ENCODE assay signal across 8 cellular contexts in the genomic region with DNA sequence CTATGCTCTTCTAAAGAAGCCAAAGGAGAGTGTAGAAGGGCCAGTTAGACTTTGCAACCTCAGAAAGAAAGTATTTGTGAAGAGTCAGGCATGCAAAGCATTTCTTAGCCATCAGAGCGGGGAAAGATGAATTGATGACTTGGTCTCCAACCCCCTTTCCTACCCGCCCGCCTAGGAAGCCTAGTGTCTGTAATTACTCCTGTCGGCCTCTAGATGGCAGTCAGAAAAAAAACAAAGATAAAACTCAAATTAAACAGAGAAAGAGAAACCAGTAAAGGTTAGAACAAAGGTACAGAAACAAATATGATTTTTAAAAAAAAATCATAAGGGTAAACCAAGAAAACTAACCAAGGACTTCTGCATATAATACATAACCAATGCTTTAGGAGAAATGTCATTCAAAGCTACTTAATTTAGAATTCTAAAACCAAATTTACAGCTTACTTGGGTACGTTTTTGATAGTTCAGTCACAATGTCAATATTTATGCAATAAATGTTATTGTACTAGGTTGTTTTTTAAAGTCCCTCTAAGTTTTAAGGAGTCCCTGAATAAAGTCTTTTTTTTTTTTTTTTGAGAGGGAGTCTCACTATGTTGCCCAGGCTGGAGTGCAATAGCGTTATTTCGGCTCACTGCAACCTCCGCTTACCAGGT.
DNase-seq lines count a peak whose midpoint lies in the region; ATAC-seq and TF ChIP-seq lines count a peak whose summit lies in the region.

No MANE protein-coding gene starts in this region.

- H2BK15ac ChIP-seq in mesendoderm (replicated peaks; ENCODE audit: low read depth): no peak overlapping the region

- DNase-seq in NCI-H2107 treated with DMSO at 0.1 percent for 48 hours (lab: John Stamatoyannopoulos, UW; ENCODE audit: unreplicated experiment): peak; percentile 4
- DNase-seq in NCI-H2107 (lab: John Stamatoyannopoulos, UW): no peak
- peak; percentile 50 for DNase-seq in NCI-H82 (lab: John Stamatoyannopoulos, UW)
- DNase-seq in choroid plexus epithelial cell (ENCODE audit: low read depth): peak; percentile 59
- DNase-seq in mesendoderm: peak; percentile 60
- no peak for DNase-seq in NCI-H524 treated with DMSO at 0.1 percent for 48 hours (lab: John Stamatoyannopoulos, UW)

- no peak overlapping the region for H2AK5ac ChIP-seq in mesendoderm (ENCODE audit: low read length)

- no peak overlapping the region for H4K8ac ChIP-seq in mesendoderm (ENCODE audit: low read depth, low read length)

- no peak overlapping the region for H3K18ac ChIP-seq in mesendoderm (ENCODE audit: low read length)

- no peaks in the 10 kb centered on the region for H3K79me1 ChIP-seq in mesendoderm (ENCODE audit: low read length)

- H3K56ac ChIP-seq in mesendoderm (ENCODE audit: low read length): no peak overlapping the region

- H3K4me1 ChIP-seq in mesendoderm (ENCODE audit: control insufficient read depth, low read depth, low read length): no peaks in the 10 kb centered on the region

- no peaks in the 10 kb centered on the region for H3K36me3 ChIP-seq in mesendoderm (ENCODE audit: control insufficient read depth, insufficient read depth, low read length)

- peak; percentile 68 for TF ChIP-seq CTCF in choroid plexus epithelial cell (conservative IDR thresholded peaks at IDR 0.05; ENCODE audit: low read depth, low read length)

- H4K5ac ChIP-seq in mesendoderm (ENCODE audit: low read length): no peak overlapping the region

- H3K4me3 ChIP-seq in choroid plexus epithelial cell (ENCODE audit: low read depth, low read length) (no peak overlapping the region), mesendoderm (ENCODE audit: low read length) (no peak overlapping the region)

- H3K23ac ChIP-seq in mesendoderm (ENCODE audit: low read length): no peak overlapping the region

- no peak overlapping the region for H3K4ac ChIP-seq in mesendoderm (ENCODE audit: low read depth, low read length)

- no peak overlapping the region for H2BK120ac ChIP-seq in mesendoderm (ENCODE audit: low read depth, low read length)

- H3K79me2 ChIP-seq in mesendoderm (ENCODE audit: control insufficient read depth, insufficient read depth, low read length): no peaks in the 10 kb centered on the region

- H3K4me2 ChIP-seq in mesendoderm (ENCODE audit: low read length): no peak overlapping the region

- H2BK5ac ChIP-seq in mesendoderm (ENCODE audit: low read length): no peak overlapping the region

- no CpG with 5 or more reads among the region's 8 CpGs for WGBS in mesendoderm (ENCODE audit: extremely low coverage, insufficient coverage, low lambda C conversion rate)

- H3K27ac ChIP-seq in mesendoderm (ENCODE audit: low read depth, low read length): no peak overlapping the region

- H3K27me3 ChIP-seq in mesendoderm (ENCODE audit: insufficient read depth, low read length, poor library complexity): no peaks in the 10 kb centered on the region

- no peak overlapping the region for H3K9ac ChIP-seq in mesendoderm (ENCODE audit: low read length)

- ATAC-seq in GM21528 (IDR thresholded peaks at IDR 0.05; ENCODE audit: low FRiP score, unreplicated experiment) (peak; percentile 55), GM18870 (IDR thresholded peaks at IDR 0.05; ENCODE audit: unreplicated experiment) (no peak)

Comparison
In these comparisons a context has a peak if more than half of its experiments do, and no peak if none do; other contexts are left out.
1. DNase-seq: peak in NCI-H2107 treated with DMSO at 0.1 percent for 48 hours (single experiment), NCI-H82 (single experiment), choroid plexus epithelial cell (single experiment) and mesendoderm (single experiment); none in NCI-H2107 (single experiment) and NCI-H524 treated with DMSO at 0.1 percent for 48 hours (single experiment).